Comparison of ENCODE assay signal across 8 cellular contexts in genomic region chr10:93921338-93921737, GRCh38. TPM values are rescaled to one million over a fixed set of nuclear protein-coding genes. Genes with fewer than 3 reads are reported as not detected.
DNase-seq lines count a peak whose midpoint lies in the region; ATAC-seq and TF ChIP-seq lines count a peak whose summit lies in the region.

No MANE protein-coding gene starts in this region.

- no peak for ATAC-seq in GM19035 (IDR thresholded peaks at IDR 0.05; ENCODE audit: unreplicated experiment)

- TF ChIP-seq POLR2A in esophagus muscularis mucosa (IDR thresholded peaks at IDR 0.05; ENCODE audit: low read depth): no peak

- no peak for TF ChIP-seq EP300 in esophagus muscularis mucosa (IDR thresholded peaks at IDR 0.05)

- 91% methylated on average over 7 of the region's 7 CpGs for WGBS in esophagus muscularis mucosa

- H3K27ac ChIP-seq in esophagus muscularis mucosa (replicated peaks in 1 of 4): no peak overlapping the region

- no peak overlapping the region for H3K4me3 ChIP-seq in esophagus muscularis mucosa

- H3K27me3 ChIP-seq in esophagus muscularis mucosa: no peaks in the 10 kb centered on the region

- H3K36me3 ChIP-seq in esophagus muscularis mucosa: no peaks in the 10 kb centered on the region

- intact Hi-C loops in esophagus muscularis mucosa (cut with DNase I): no loop called here

- peaks cover 0 to 16% (median 13%) of the 10 kb centered on the region in 4 donors for H3K4me1 ChIP-seq in esophagus muscularis mucosa

- no peaks in the 10 kb centered on the region for H3K9me3 ChIP-seq in esophagus muscularis mucosa

- DNase-seq in activated effector memory CD4-positive, alpha-beta T cell treated with anti-CD3 and anti-CD28 coated beads, Interleukin-2, amount 50 U/mL, for 16 hours: peak; percentile 66
- no peak for DNase-seq in activated effector memory CD4-positive, alpha-beta T cell treated with Interleukin-2 at 50 U/mL for 16 hours
- DNase-seq in T follicular helper cell (ENCODE audit: low read depth): peak; percentile 6
- DNase-seq in esophagus muscularis mucosa (ENCODE audit: extremely low spot score): no peak
- DNase-seq in stimulated activated CD8-positive, alpha-beta memory T cell treated with anti-CD3 and anti-CD28 coated beads, Interleukin-4, amount 100 ng/mL, for 48 hours: peak; percentile 59
- DNase-seq in islet precursor cell: no peak
- no peak for DNase-seq in SW 1271 (lab: John Stamatoyannopoulos, UW)

- peak in 2 of 3 experiments; percentile 18 to 25 for TF ChIP-seq CTCF in esophagus muscularis mucosa (IDR thresholded peaks at IDR 0.05)

RNA-seq across cellular contexts. Expression of gene SLC35G1, which starts 27.6 kb away (rescaled TPM):
- 1 to 10 TPM; 4.0 to 5.0 (median 4.4) TPM for total RNA-seq in esophagus muscularis mucosa

Comparison
In these comparisons a context has a peak if more than half of its experiments do, and no peak if none do; other contexts are left out.
1. DNase-seq: peak in activated effector memory CD4-positive, alpha-beta T cell treated with anti-CD3 and anti-CD28 coated beads, Interleukin-2, amount 50 U/mL, for 16 hours (single experiment), T follicular helper cell (single experiment) and stimulated activated CD8-positive, alpha-beta memory T cell treated with anti-CD3 and anti-CD28 coated beads, Interleukin-4, amount 100 ng/mL, for 48 hours (single experiment); none in activated effector memory CD4-positive, alpha-beta T cell treated with Interleukin-2 at 50 U/mL for 16 hours (single experiment), esophagus muscularis mucosa (single experiment), islet precursor cell (single experiment) and SW 1271 (0 of 2).